Comparison of ENCODE assay signal across 10 cellular contexts in genomic region chr1:204190212-204191211, GRCh38. TPM values are rescaled to one million over a fixed set of nuclear protein-coding genes. Genes with fewer than 3 reads are reported as not detected.
DNase-seq lines count a peak whose midpoint lies in the region; ATAC-seq and TF ChIP-seq lines count a peak whose summit lies in the region.
"Had no signal": no experiment of that assay in that cellular context is flagged by ENCODE, and none has a peak within 500 bp of the region (broad histone marks: within the 10 kb centered on the region; RNA-seq: fewer than 3 reads in every experiment).

No MANE protein-coding gene starts in this region.

- CTCF ChIA-PET in activated CD8-positive, alpha-beta memory T cell treated with anti-CD3 and anti-CD28 coated beads, Interleukin-2, amount 10 ng/mL, durations not matched to agents 7 days and 5 days (lab: Charles Lee), result interaction anchor here (0.9 to 3.1 kb wide), 3 partner anchors 16 to 173 kb away, joined by 3 to 14 read pairs (median 3); no protein-coding TSS in a partner anchor
- CTCF ChIA-PET in PC-9 (lab: Charles Lee), result interaction anchor here (0.6 to 0.8 kb wide), 3 partner anchors 19 to 141 kb away, joined by 3 read pairs; no protein-coding TSS in a partner anchor

- no peak overlapping the region for H3K4me2 ChIP-seq in PC-9

- peaks cover 60% of the 10 kb centered on the region for H3K27me3 Mint-ChIP-seq in activated CD8-positive, alpha-beta memory T cell treated with anti-CD3 and anti-CD28 coated beads, Interleukin-2, amount 10 ng/mL, durations not matched to agents 7 days and 5 days

- H3K9me3 ChIP-seq in PC-9 (ENCODE audit: insufficient read depth, low read depth), result no peaks in the 10 kb centered on the region
- H3K9me3 ChIP-seq: neutrophil had no signal

- no peaks in the 10 kb centered on the region for H3K9me2 ChIP-seq in PC-9 (ENCODE audit: insufficient read depth)

- H3F3A ChIP-seq in PC-9 (ENCODE audit: insufficient read depth, low read depth), result peaks cover 31% of the 10 kb centered on the region; the same call in 1 of the 2 replicates

- H3K4me1 ChIP-seq in PC-9 (replicated peaks; ENCODE audit: insufficient read depth), result peaks cover 20% of the 10 kb centered on the region

- BruUV-seq in PC-9 (replicated peaks; lab: Mats Ljungman, UMichigan), result TSS peak; percentile 52

- H3K4me3 Mint-ChIP-seq in activated CD8-positive, alpha-beta memory T cell treated with anti-CD3 and anti-CD28 coated beads, Interleukin-2, amount 10 ng/mL, durations not matched to agents 7 days and 5 days, result no peak overlapping the region

- intact Hi-C loops in PC-9 (cut with micrococcal nuclease; ENCODE audit: unreplicated experiment) (loop anchor here (2.0 kb wide), 1 partner anchor 18 kb away; no protein-coding TSS in a partner anchor), dorsolateral prefrontal cortex (cut with DNase I) (no loop called here)

- H3K27me3 ChIP-seq in PC-9 (ENCODE audit: insufficient read depth, low read depth) (no peaks in the 10 kb centered on the region), dorsolateral prefrontal cortex (peaks cover 0 to 10% (median 0%) of the 10 kb centered on the region in 45 donors)

- peaks cover 5% of the 10 kb centered on the region for H3K9me3 Mint-ChIP-seq in activated CD8-positive, alpha-beta memory T cell treated with anti-CD3 and anti-CD28 coated beads, Interleukin-2, amount 10 ng/mL, durations not matched to agents 7 days and 5 days (ENCODE audit: low read depth)

- no peaks in the 10 kb centered on the region for H3K36me3 ChIP-seq in PC-9 (ENCODE audit: low read depth)
- H3K36me3 ChIP-seq: neutrophil had no signal

- H3K36me3 Mint-ChIP-seq in activated CD8-positive, alpha-beta memory T cell treated with anti-CD3 and anti-CD28 coated beads, Interleukin-2, amount 10 ng/mL, durations not matched to agents 7 days and 5 days, result no peaks in the 10 kb centered on the region

- no peak for ATAC-seq in activated CD8-positive, alpha-beta memory T cell treated with anti-CD3 and anti-CD28 coated beads, Interleukin-2, amount 10 ng/mL, durations not matched to agents 7 days and 5 days
- ATAC-seq in GM21367 (IDR thresholded peaks at IDR 0.05; ENCODE audit: unreplicated experiment), result no peak

- no peaks in the 10 kb centered on the region for H3K79me2 ChIP-seq in PC-9 (ENCODE audit: low read depth)

- peaks cover 3% of the 10 kb centered on the region for H3K4me1 Mint-ChIP-seq in activated CD8-positive, alpha-beta memory T cell treated with anti-CD3 and anti-CD28 coated beads, Interleukin-2, amount 10 ng/mL, durations not matched to agents 7 days and 5 days

- H4K20me1 ChIP-seq in PC-9 (ENCODE audit: insufficient read depth), result no peaks in the 10 kb centered on the region

- POLR2A ChIA-PET in PC-9 (lab: Charles Lee; ENCODE audit: unreplicated experiment), result interaction anchor here (0.5 to 0.7 kb wide), 5 partner anchors 22 to 1387 kb away, joined by 3 to 5 read pairs (median 4); no protein-coding TSS in a partner anchor

- no peak overlapping the region for H3K27ac ChIP-seq in PC-9
- H3K27ac ChIP-seq in dorsolateral prefrontal cortex, result no peak overlapping the region
- H3K27ac ChIP-seq: neutrophil had no signal

- no peak overlapping the region for H3K27ac Mint-ChIP-seq in activated CD8-positive, alpha-beta memory T cell treated with anti-CD3 and anti-CD28 coated beads, Interleukin-2, amount 10 ng/mL, durations not matched to agents 7 days and 5 days

- H3K4me3 ChIP-seq in PC-9 (no peak overlapping the region), fibroblast of the aortic adventitia (ENCODE audit: low read depth, low read length) (no peak overlapping the region), dorsolateral prefrontal cortex (peak overlapping the region in 11 of 59 donors; percentile 1 to 41 (median 18))

- no peak overlapping the region for H2AFZ ChIP-seq in PC-9

- peak; percentile 61 for DNase-seq in activated CD8-positive, alpha-beta memory T cell treated with anti-CD3 and anti-CD28 coated beads for 24 hours
- no peak for DNase-seq in activated CD8-positive, alpha-beta memory T cell treated with anti-CD3 and anti-CD28 coated beads, Interleukin-2, amount 10 ng/mL, durations not matched to agents 7 days and 5 days
- DNase-seq in PC-9 (peak in 1 of 2 experiments; percentile 52), fibroblast of the aortic adventitia (ENCODE audit: low read depth) (peak; percentile 56), pulmonary artery endothelial cell (ENCODE audit: low read depth, low spot score) (peak; percentile 64), dorsolateral prefrontal cortex (no peak), NCI-H2196 (lab: John Stamatoyannopoulos, UW; ENCODE audit: unreplicated experiment) (no peak)

- TF ChIP-seq CTCF in PC-9 (conservative IDR thresholded peaks at IDR 0.05) (no peak), fibroblast of the aortic adventitia (IDR thresholded peaks at IDR 0.05; ENCODE audit: insufficient read depth, low read length) (no peak), dorsolateral prefrontal cortex (IDR thresholded peaks at IDR 0.05 in 54 of 56, conservative IDR thresholded peaks at IDR 0.05 in 2 of 56; ENCODE audit: low read depth in 1 of 56, partially characterized antibody in 56 of 56) (no peak)

RNA-seq across cellular contexts. Expression of gene KISS1, which starts 5.8 kb away (rescaled TPM):
- not detected for total RNA-seq in activated CD8-positive, alpha-beta memory T cell treated with anti-CD3 and anti-CD28 coated beads, Interleukin-2, amount 10 ng/mL, durations not matched to agents 7 days and 5 days
- 4.0 and 5.2 TPM in 2 replicates for total RNA-seq in PC-9 (2021)
- total RNA-seq in fibroblast of the aortic adventitia (ENCODE audit: low replicate concordance), result not detected in 2 replicates
- 0.67 and 0.79 TPM in 2 replicates for total RNA-seq in pulmonary artery endothelial cell
- total RNA-seq in dorsolateral prefrontal cortex, result 1 to 10 TPM in 6 of 120 experiments, under 1 TPM in 1, not detected in 113; 0.86 to 2.7 (median 1.6) TPM
- total RNA-seq: T-helper 1 cell treated with Interleukin-12 subunit alpha and Interleukin-12 subunit beta and Interleukin-4 antibody, amounts not matched to agents 30 ng/mL and 1 ng/mL, for 36 hours had no signal

RNA-seq across cellular contexts. Expression of gene GOLT1A, which starts 23.3 kb away (rescaled TPM):
- total RNA-seq in activated CD8-positive, alpha-beta memory T cell treated with anti-CD3 and anti-CD28 coated beads, Interleukin-2, amount 10 ng/mL, durations not matched to agents 7 days and 5 days, result not detected
- total RNA-seq in PC-9 (2021), result 18.7 and 22.8 TPM in 2 replicates
- total RNA-seq in fibroblast of the aortic adventitia (ENCODE audit: low replicate concordance), result not detected in 2 replicates
- total RNA-seq in pulmonary artery endothelial cell, result not detected in 2 replicates
- total RNA-seq in dorsolateral prefrontal cortex, result 1 to 10 TPM in 99 of 120 experiments, under 1 TPM in 14, not detected in 7; 0.56 to 7.7 (median 1.9) TPM
- total RNA-seq: T-helper 1 cell treated with Interleukin-12 subunit alpha and Interleukin-12 subunit beta and Interleukin-4 antibody, amounts not matched to agents 30 ng/mL and 1 ng/mL, for 36 hours had no signal

RNA-seq across cellular contexts. Expression of gene REN, which starts 24.4 kb away (rescaled TPM):
- not detected for total RNA-seq in activated CD8-positive, alpha-beta memory T cell treated with anti-CD3 and anti-CD28 coated beads, Interleukin-2, amount 10 ng/mL, durations not matched to agents 7 days and 5 days
- total RNA-seq in PC-9 (2021) (0.81 TPM in 1 of 2 replicates, not detected in the other), fibroblast of the aortic adventitia (ENCODE audit: low replicate concordance) (not detected in 2 replicates), pulmonary artery endothelial cell (not detected in 2 replicates), dorsolateral prefrontal cortex (under 1 TPM in 3 of 120 experiments, not detected in 117; 0.32 to 0.69 (median 0.48) TPM)
- total RNA-seq: T-helper 1 cell treated with Interleukin-12 subunit alpha and Interleukin-12 subunit beta and Interleukin-4 antibody, amounts not matched to agents 30 ng/mL and 1 ng/mL, for 36 hours had no signal

RNA-seq across cellular contexts. Expression of gene ETNK2, which starts 38.7 kb away (rescaled TPM):
- total RNA-seq in activated CD8-positive, alpha-beta memory T cell treated with anti-CD3 and anti-CD28 coated beads, Interleukin-2, amount 10 ng/mL, durations not matched to agents 7 days and 5 days, result not detected
- 16.3 and 18.3 TPM in 2 replicates for total RNA-seq in PC-9 (2021)
- total RNA-seq in fibroblast of the aortic adventitia (ENCODE audit: low replicate concordance), result 2.6 and 6.4 TPM in 2 replicates
- total RNA-seq in pulmonary artery endothelial cell, result 13.5 and 14.2 TPM in 2 replicates
- 10 to 100 TPM in 30 of 120 experiments, 1 to 10 TPM in 90; 3.3 to 17.5 (median 8.5) TPM for total RNA-seq in dorsolateral prefrontal cortex
- total RNA-seq: T-helper 1 cell treated with Interleukin-12 subunit alpha and Interleukin-12 subunit beta and Interleukin-4 antibody, amounts not matched to agents 30 ng/mL and 1 ng/mL, for 36 hours had no signal

Comparison
In these comparisons a context has a peak if more than half of its experiments do, and no peak if none do; other contexts are left out.
1. DNase-seq: peak in activated CD8-positive, alpha-beta memory T cell treated with anti-CD3 and anti-CD28 coated beads for 24 hours (single experiment), fibroblast of the aortic adventitia (single experiment) and pulmonary artery endothelial cell (single experiment); none in activated CD8-positive, alpha-beta memory T cell treated with anti-CD3 and anti-CD28 coated beads, Interleukin-2, amount 10 ng/mL, durations not matched to agents 7 days and 5 days (single experiment), dorsolateral prefrontal cortex (0 of 10) and NCI-H2196 (single experiment).